Comparison of ENCODE assay signal across 15 cellular contexts in genomic region chr12:23757541-23757962, GRCh38.
A peak's percentile ranks its signal among the peaks of the same experiment; 100 is the strongest.
DNase-seq lines count a peak whose midpoint lies in the region; ATAC-seq and TF ChIP-seq lines count a peak whose summit lies in the region.
"Had no signal": no experiment of that assay in that cellular context is flagged by ENCODE, and none has a peak within 500 bp of the region (broad histone marks: within the 10 kb centered on the region; RNA-seq: fewer than 3 reads in every experiment).

No MANE protein-coding gene starts in this region.

- no peak for ATAC-seq in GM21360 (IDR thresholded peaks at IDR 0.05; ENCODE audit: unreplicated experiment)

- no peaks in the 10 kb centered on the region for H3K9me3 Mint-ChIP-seq in activated T-helper 1 cell treated with anti-CD3 and anti-CD28 coated beads, Interleukin-12 subunit alpha, Interleukin-12 subunit beta, Interleukin-2, Interleukin-4 antibody, amounts not matched to agents 30 ng/mL and 10 ng/mL and 1 ng/mL, durations not matched to agents 14 hours and 24 hours and 36 hours
- H3K9me3 Mint-ChIP-seq: activated naive CD8-positive, alpha-beta T cell treated with anti-CD3 and anti-CD28 coated beads, Interleukin-2, amount 10 ng/mL, durations not matched to agents 7 days and 5 days had no signal

- DNase-seq in SIG-M5 treated with dmso at 0.1 percent for 504 hours (lab: John Stamatoyannopoulos, UW; ENCODE audit: unreplicated experiment) (peak; percentile 18), SIG-M5 (lab: John Stamatoyannopoulos, UW) (no peak), kidney glomerular epithelial cell (lab: John Stamatoyannopoulos, UW) (peak; percentile 17), HT-29 (ENCODE audit: low spot score) (no peak)
- no peak for DNase-seq in activated T-cell treated with anti-CD3 and anti-CD28 coated beads, Interleukin-2, amount 50 U/mL, for 1 hour
- no peak for DNase-seq in activated T-helper 1 cell treated with anti-CD3 and anti-CD28 coated beads, Interleukin-12 subunit alpha, Interleukin-12 subunit beta, Interleukin-2, Interleukin-4 antibody, amounts not matched to agents 30 ng/mL and 10 ng/mL and 1 ng/mL, durations not matched to agents 14 hours and 24 hours and 36 hours (ENCODE audit: low spot score)
- DNase-seq: activated CD4-positive, CD25-positive, alpha-beta regulatory T cell; activated CD8-positive, alpha-beta memory T cell treated with anti-CD3 and anti-CD28 coated beads, Interleukin-2, amount 50 U/mL, for 4 hours; activated naive CD8-positive, alpha-beta T cell treated with anti-CD3 and anti-CD28 coated beads, Interleukin-2, amount 10 ng/mL, durations not matched to agents 7 days and 5 days; cerebellar nuclear complex; NCI-H187; pancreas; SW 1271 had no signal

- no peak overlapping the region for H3K27ac Mint-ChIP-seq in activated T-helper 1 cell treated with anti-CD3 and anti-CD28 coated beads, Interleukin-12 subunit alpha, Interleukin-12 subunit beta, Interleukin-2, Interleukin-4 antibody, amounts not matched to agents 30 ng/mL and 10 ng/mL and 1 ng/mL, durations not matched to agents 14 hours and 24 hours and 36 hours
- H3K27ac Mint-ChIP-seq: activated naive CD8-positive, alpha-beta T cell treated with anti-CD3 and anti-CD28 coated beads, Interleukin-2, amount 10 ng/mL, durations not matched to agents 7 days and 5 days had no signal

- peak overlapping the region; percentile 1; the same call in 1 of the 2 replicates for H3K27ac ChIP-seq in VCaP
- H3K27ac ChIP-seq: pancreas had no signal

- H3K4me1 Mint-ChIP-seq in activated T-helper 1 cell treated with anti-CD3 and anti-CD28 coated beads, Interleukin-12 subunit alpha, Interleukin-12 subunit beta, Interleukin-2, Interleukin-4 antibody, amounts not matched to agents 30 ng/mL and 10 ng/mL and 1 ng/mL, durations not matched to agents 14 hours and 24 hours and 36 hours (ENCODE audit: low read depth): no peaks in the 10 kb centered on the region
- H3K4me1 Mint-ChIP-seq: activated naive CD8-positive, alpha-beta T cell treated with anti-CD3 and anti-CD28 coated beads, Interleukin-2, amount 10 ng/mL, durations not matched to agents 7 days and 5 days had no signal

- no peak for TF ChIP-seq CTCF in VCaP (conservative IDR thresholded peaks at IDR 0.05)

- no peaks in the 10 kb centered on the region for H3K27me3 Mint-ChIP-seq in activated T-helper 1 cell treated with anti-CD3 and anti-CD28 coated beads, Interleukin-12 subunit alpha, Interleukin-12 subunit beta, Interleukin-2, Interleukin-4 antibody, amounts not matched to agents 30 ng/mL and 10 ng/mL and 1 ng/mL, durations not matched to agents 14 hours and 24 hours and 36 hours (ENCODE audit: insufficient read depth)
- H3K27me3 Mint-ChIP-seq: activated naive CD8-positive, alpha-beta T cell treated with anti-CD3 and anti-CD28 coated beads, Interleukin-2, amount 10 ng/mL, durations not matched to agents 7 days and 5 days had no signal

- intact Hi-C loops in activated T-helper 1 cell treated with anti-CD3 and anti-CD28 coated beads, Interleukin-12 subunit alpha, Interleukin-12 subunit beta, Interleukin-2, Interleukin-4 antibody, amounts not matched to agents 30 ng/mL and 10 ng/mL and 1 ng/mL, durations not matched to agents 14 hours and 24 hours and 36 hours (cut with micrococcal nuclease): no loop called here

- no peak overlapping the region for H3K4me3 Mint-ChIP-seq in activated T-helper 1 cell treated with anti-CD3 and anti-CD28 coated beads, Interleukin-12 subunit alpha, Interleukin-12 subunit beta, Interleukin-2, Interleukin-4 antibody, amounts not matched to agents 30 ng/mL and 10 ng/mL and 1 ng/mL, durations not matched to agents 14 hours and 24 hours and 36 hours
- H3K4me3 Mint-ChIP-seq: activated naive CD8-positive, alpha-beta T cell treated with anti-CD3 and anti-CD28 coated beads, Interleukin-2, amount 10 ng/mL, durations not matched to agents 7 days and 5 days had no signal

- H3K36me3 Mint-ChIP-seq in activated T-helper 1 cell treated with anti-CD3 and anti-CD28 coated beads, Interleukin-12 subunit alpha, Interleukin-12 subunit beta, Interleukin-2, Interleukin-4 antibody, amounts not matched to agents 30 ng/mL and 10 ng/mL and 1 ng/mL, durations not matched to agents 14 hours and 24 hours and 36 hours (ENCODE audit: low read depth): no peaks in the 10 kb centered on the region
- H3K36me3 Mint-ChIP-seq: activated naive CD8-positive, alpha-beta T cell treated with anti-CD3 and anti-CD28 coated beads, Interleukin-2, amount 10 ng/mL, durations not matched to agents 7 days and 5 days had no signal

Comparison
In these comparisons a context has a peak if more than half of its experiments do, and no peak if none do; other contexts are left out.
1. DNase-seq: peak in SIG-M5 treated with dmso at 0.1 percent for 504 hours (single experiment) and kidney glomerular epithelial cell (single experiment); none in SIG-M5 (single experiment), activated T-cell treated with anti-CD3 and anti-CD28 coated beads, Interleukin-2, amount 50 U/mL, for 1 hour (single experiment), HT-29 (single experiment) and activated T-helper 1 cell treated with anti-CD3 and anti-CD28 coated beads, Interleukin-12 subunit alpha, Interleukin-12 subunit beta, Interleukin-2, Interleukin-4 antibody, amounts not matched to agents 30 ng/mL and 10 ng/mL and 1 ng/mL, durations not matched to agents 14 hours and 24 hours and 36 hours (single experiment).